10 cellular contexts compared by ENCODE assay signal in genomic region chr4:1041147-1041935, GRCh38. TPM values are rescaled to one million over a fixed set of nuclear protein-coding genes. Genes with fewer than 3 reads are reported as not detected.
A peak's percentile ranks its signal among the peaks of the same experiment; 100 is the strongest.
DNase-seq lines count a peak whose midpoint lies in the region; ATAC-seq and TF ChIP-seq lines count a peak whose summit lies in the region.
"Had no signal": no experiment of that assay in that cellular context is flagged by ENCODE, and none has a peak within 500 bp of the region (broad histone marks: within the 10 kb centered on the region; RNA-seq: fewer than 3 reads in every experiment).

No MANE protein-coding gene starts in this region.

- ATAC-seq in left ventricle myocardium superior, result no peak

- H3K27ac ChIP-seq in VCaP, result peak overlapping the region; percentile 69
- H3K27ac ChIP-seq: Peyer's patch had no signal

- intact Hi-C loops in left ventricle myocardium superior (cut with micrococcal nuclease), result no loop called here

- H3K4me3 ChIP-seq in skeletal muscle cell (ENCODE audit: low read depth, low read length), result no peak overlapping the region
- H3K4me3 ChIP-seq: Peyer's patch had no signal

- peak; percentile 5; the same call in 1 of the 2 replicates for TF ChIP-seq CTCF in VCaP (conservative IDR thresholded peaks at IDR 0.05)

- peak; percentile 50 for DNase-seq in GM03348 (ENCODE audit: low spot score)
- DNase-seq in left ventricle myocardium superior, result peak; percentile 41
- DNase-seq in skeletal muscle cell (ENCODE audit: low read depth), result peak; percentile 68
- DNase-seq in GM19238 (ENCODE audit: insufficient read length, low spot score), result no peak
- DNase-seq in Kasumi-1 (lab: John Stamatoyannopoulos, UW), result no peak
- DNase-seq in C1 segment of cervical spinal cord (lab: John Stamatoyannopoulos, UW), result no peak
- no peak for DNase-seq in NCI-H524 (lab: John Stamatoyannopoulos, UW)
- DNase-seq: activated CD4-positive, alpha-beta memory T cell treated with anti-CD3 and anti-CD28 coated beads for 36 hours; Peyer's patch had no signal

RNA-seq across cellular contexts. Expression of gene FGFRL1, which starts 29.9 kb away (rescaled TPM):
- total RNA-seq in left ventricle myocardium superior, result 26.6 TPM

RNA-seq across cellular contexts. Expression of gene SLC26A1, which starts 48.1 kb away (rescaled TPM):
- total RNA-seq in left ventricle myocardium superior, result not detected
- total RNA-seq: activated CD4-positive, alpha-beta memory T cell treated with anti-CD3 and anti-CD28 coated beads for 36 hours had no signal

RNA-seq across cellular contexts. Expression of gene IDUA, which starts 54.5 kb away (rescaled TPM):
- 8.7 TPM for total RNA-seq in left ventricle myocardium superior

Comparison
In these comparisons a context has a peak if more than half of its experiments do, and no peak if none do; other contexts are left out.
1. DNase-seq: peak in GM03348 (single experiment), left ventricle myocardium superior (single experiment) and skeletal muscle cell (single experiment); none in GM19238 (single experiment), Kasumi-1 (0 of 2), C1 segment of cervical spinal cord (0 of 14) and NCI-H524 (0 of 2).